18 cellular contexts compared by ENCODE assay signal in genomic region chr2:200913654-200914053, GRCh38. TPM values are rescaled to one million over a fixed set of nuclear protein-coding genes. Genes with fewer than 3 reads are reported as not detected.
A peak's percentile ranks its signal among the peaks of the same experiment; 100 is the strongest.
DNase-seq lines count a peak whose midpoint lies in the region; TF ChIP-seq lines count a peak whose summit lies in the region.
"Had no signal": no experiment of that assay in that cellular context is flagged by ENCODE, and none has a peak within 500 bp of the region (broad histone marks: within the 10 kb centered on the region; RNA-seq: fewer than 3 reads in every experiment).

No MANE protein-coding gene starts in this region.

- intact Hi-C loops in PC-9 (cut with micrococcal nuclease; ENCODE audit: unreplicated experiment): no loop called here

- no peak overlapping the region for H2AK5ac ChIP-seq in trophoblast cell (ENCODE audit: low read length)

- no peak overlapping the region for H2BK5ac ChIP-seq in trophoblast cell (ENCODE audit: low read depth, low read length, poor library complexity)

- POLR2A ChIA-PET in PC-9 (lab: Charles Lee; ENCODE audit: unreplicated experiment): no interaction called here

- no peaks in the 10 kb centered on the region for H3K79me1 ChIP-seq in trophoblast cell (ENCODE audit: low read length)

- no peak overlapping the region for H4K12ac ChIP-seq in trophoblast cell (ENCODE audit: low read depth, low read length)

- peak overlapping the region; percentile 7 for H3K27ac Mint-ChIP-seq in T-helper 2 cell treated with Interferon-gamma antibody and Interleukin-4, amounts not matched to agents 5 μg/mL and 100 μg/mL, for 36 hours

- no peak overlapping the region for H4K8ac ChIP-seq in trophoblast cell (ENCODE audit: low read depth, low read length)

- H3K4ac ChIP-seq in trophoblast cell (ENCODE audit: low read depth, low read length): no peak overlapping the region

- no peaks in the 10 kb centered on the region for H3K9me3 Mint-ChIP-seq in T-helper 2 cell treated with Interferon-gamma antibody and Interleukin-4, amounts not matched to agents 5 μg/mL and 100 μg/mL, for 36 hours
- H3K9me3 Mint-ChIP-seq: stimulated activated naive CD8-positive, alpha-beta T cell treated with anti-CD3 and anti-CD28 coated beads, Interleukin-15, amount 100 ng/mL, for 72 hours had no signal

- H4K20me1 ChIP-seq in PC-9 (ENCODE audit: insufficient read depth): no peaks in the 10 kb centered on the region

- no peak overlapping the region for H3K18ac ChIP-seq in trophoblast cell (ENCODE audit: low read length)

- H3K27ac ChIP-seq in trophoblast cell (ENCODE audit: low read depth, low read length) (no peak overlapping the region), PC-9 (no peak overlapping the region)
- H3K27ac ChIP-seq: 22Rv1, breast epithelium, skin epidermis had no signal

- H3F3A ChIP-seq in PC-9 (ENCODE audit: insufficient read depth, low read depth): peaks cover 23% of the 10 kb centered on the region; the same call in 1 of the 2 replicates

- no peak overlapping the region for H2BK12ac ChIP-seq in trophoblast cell (ENCODE audit: low read length)

- H3K4me2 ChIP-seq in trophoblast cell (ENCODE audit: low read length): no peak overlapping the region
- H3K4me2 ChIP-seq in PC-9: no peak overlapping the region

- no peak overlapping the region for H2BK120ac ChIP-seq in trophoblast cell (ENCODE audit: insufficient read depth, low read length, poor library complexity)

- no peak overlapping the region for H3K4me3 Mint-ChIP-seq in T-helper 2 cell treated with Interferon-gamma antibody and Interleukin-4, amounts not matched to agents 5 μg/mL and 100 μg/mL, for 36 hours
- H3K4me3 Mint-ChIP-seq: stimulated activated naive CD8-positive, alpha-beta T cell treated with anti-CD3 and anti-CD28 coated beads, Interleukin-15, amount 100 ng/mL, for 72 hours had no signal

- CTCF ChIA-PET in PC-9 (lab: Charles Lee): no interaction called here

- no TSS peak for BruUV-seq in PC-9 (replicated peaks; lab: Mats Ljungman, UMichigan)

- no peaks in the 10 kb centered on the region for H3K79me2 ChIP-seq in trophoblast cell (ENCODE audit: control insufficient read depth, insufficient read depth, low read length, poor library complexity)
- H3K79me2 ChIP-seq in PC-9 (ENCODE audit: low read depth): no peaks in the 10 kb centered on the region

- no peak overlapping the region for H2AFZ ChIP-seq in trophoblast cell (ENCODE audit: insufficient read depth, low read length, poor library complexity)
- H2AFZ ChIP-seq in PC-9: no peak overlapping the region

- no peaks in the 10 kb centered on the region for H3K9me2 ChIP-seq in PC-9 (ENCODE audit: insufficient read depth)

- no peak overlapping the region for H3K4me3 ChIP-seq in trophoblast cell (ENCODE audit: low read depth, low read length)
- H3K4me3 ChIP-seq in PC-9: no peak overlapping the region
- H3K4me3 ChIP-seq: breast epithelium, skin epidermis had no signal

- peaks cover 49% of the 10 kb centered on the region for H3K36me3 Mint-ChIP-seq in T-helper 2 cell treated with Interferon-gamma antibody and Interleukin-4, amounts not matched to agents 5 μg/mL and 100 μg/mL, for 36 hours (ENCODE audit: low read depth)

- H3K9me3 ChIP-seq in trophoblast cell (ENCODE audit: insufficient read depth, low read depth, low read length) (no peaks in the 10 kb centered on the region), PC-9 (ENCODE audit: insufficient read depth, low read depth) (no peaks in the 10 kb centered on the region)
- H3K9me3 ChIP-seq: breast epithelium had no signal

- H3K23ac ChIP-seq in trophoblast cell (ENCODE audit: low read length): no peak overlapping the region

- in situ Hi-C loops in GM13976 (cut with MboI; ENCODE audit: low sequenced_read_pairs, unreplicated experiment): no loop called here

- H3K36me3 ChIP-seq in trophoblast cell (ENCODE audit: control insufficient read depth in 1 of 2, insufficient read depth in 2 of 2, low read length in 2 of 2) (peaks cover 20 to 31% of the 10 kb centered on the region in 2 experiments), PC-9 (ENCODE audit: low read depth) (peaks cover 10% of the 10 kb centered on the region; the same call in 1 of the 2 replicates)

- no peak overlapping the region for H4K91ac ChIP-seq in trophoblast cell (ENCODE audit: low read depth, low read length)

- H3K27me3 ChIP-seq in trophoblast cell (ENCODE audit: insufficient read depth, low read length): no peaks in the 10 kb centered on the region
- no peaks in the 10 kb centered on the region for H3K27me3 ChIP-seq in PC-9 (ENCODE audit: insufficient read depth, low read depth)
- H3K27me3 ChIP-seq: breast epithelium had no signal

- TF ChIP-seq CTCF in PC-9 (conservative IDR thresholded peaks at IDR 0.05): no peak
- no peak for TF ChIP-seq CTCF in GM13976 (IDR thresholded peaks at IDR 0.05; ENCODE audit: borderline replicate concordance, control extremely low read depth, extremely low read depth, insufficient read depth, missing control alignments)

- no peaks in the 10 kb centered on the region for H3K27me3 Mint-ChIP-seq in T-helper 2 cell treated with Interferon-gamma antibody and Interleukin-4, amounts not matched to agents 5 μg/mL and 100 μg/mL, for 36 hours (ENCODE audit: low read depth)
- H3K27me3 Mint-ChIP-seq: stimulated activated naive CD8-positive, alpha-beta T cell treated with anti-CD3 and anti-CD28 coated beads, Interleukin-15, amount 100 ng/mL, for 72 hours had no signal

- DNase-seq in T-helper 2 cell treated with Interferon-gamma antibody and Interleukin-4, amounts not matched to agents 5 μg/mL and 100 μg/mL, for 36 hours (ENCODE audit: low spot score): no peak
- no peak for DNase-seq in T-helper 2 cell
- DNase-seq in M059J (ENCODE audit: low read depth): peak; percentile 43
- DNase-seq in dermis blood vessel endothelial cell: peak; percentile 7
- DNase-seq in trophoblast cell: peak; percentile 21 to 45
- no peak for DNase-seq in inferior parietal cortex (ENCODE audit: extremely low spot score)
- no peak for DNase-seq in PC-9
- no peak for DNase-seq in GM13976 (ENCODE audit: low spot score)
- DNase-seq: activated CD4-positive, alpha-beta T cell treated with anti-CD3 and anti-CD28 coated beads, Interleukin-2, amount 50 U/mL, for 1 hour; hypothalamus; Kasumi-1; NCI-H2029; NCI-H526 treated with DMSO at 0.1 percent for 48 hours; RPMI8226; stimulated activated naive CD8-positive, alpha-beta T cell treated with anti-CD3 and anti-CD28 coated beads, Interleukin-15, amount 100 ng/mL, for 72 hours had no signal

- no peak overlapping the region for H3K14ac ChIP-seq in trophoblast cell (ENCODE audit: low read length)

- peaks cover 2% of the 10 kb centered on the region for H3K4me1 Mint-ChIP-seq in T-helper 2 cell treated with Interferon-gamma antibody and Interleukin-4, amounts not matched to agents 5 μg/mL and 100 μg/mL, for 36 hours (ENCODE audit: low read depth)
- H3K4me1 Mint-ChIP-seq: stimulated activated naive CD8-positive, alpha-beta T cell treated with anti-CD3 and anti-CD28 coated beads, Interleukin-15, amount 100 ng/mL, for 72 hours had no signal

- no peak overlapping the region for H3K9ac ChIP-seq in trophoblast cell (ENCODE audit: low read length)

- H3K4me1 ChIP-seq in trophoblast cell (ENCODE audit: control insufficient read depth in 1 of 2, insufficient read depth in 2 of 2, low read length in 2 of 2) (no peaks in the 10 kb centered on the region), PC-9 (replicated peaks; ENCODE audit: insufficient read depth) (no peaks in the 10 kb centered on the region)
- H3K4me1 ChIP-seq: breast epithelium had no signal

RNA-seq across cellular contexts. Expression of gene NIF3L1, which starts 24.5 kb away (rescaled TPM):
- 36.8 and 50.9 TPM in 2 replicates for total RNA-seq in M059J (2014; rRNA removed; shearing (Covaris generic))
- total RNA-seq in dermis blood vessel endothelial cell (10.9 and 17.5 TPM in 2 replicates), PC-9 (2021) (27.3 and 45.6 TPM in 2 replicates)
- 32.7 and 34.8 TPM in 2 replicates for polyA plus RNA-seq in trophoblast cell (2013)

RNA-seq across cellular contexts. Expression of gene PPIL3, which starts 24.8 kb away (rescaled TPM):
- 54.7 and 56.8 TPM in 2 replicates for total RNA-seq in M059J (2014; rRNA removed; shearing (Covaris generic))
- total RNA-seq in dermis blood vessel endothelial cell: 18.9 and 20.6 TPM in 2 replicates
- 34.5 and 35.8 TPM in 2 replicates for polyA plus RNA-seq in trophoblast cell (2013)
- 41.0 and 49.0 TPM in 2 replicates for total RNA-seq in PC-9 (2021)

RNA-seq across cellular contexts. Expression of gene CLK1, which starts 49.2 kb away (rescaled TPM):
- total RNA-seq in M059J (2014; rRNA removed; shearing (Covaris generic)): 26.8 and 40.0 TPM in 2 replicates
- 75.5 and 84.7 TPM in 2 replicates for total RNA-seq in dermis blood vessel endothelial cell
- polyA plus RNA-seq in trophoblast cell (2013): 81.4 and 91.6 TPM in 2 replicates
- 38.5 and 57.0 TPM in 2 replicates for total RNA-seq in PC-9 (2021)

RNA-seq across cellular contexts. Expression of gene ORC2, which starts 49.8 kb away (rescaled TPM):
- total RNA-seq in M059J (2014; rRNA removed; shearing (Covaris generic)): 10.0 and 14.3 TPM in 2 replicates
- total RNA-seq in dermis blood vessel endothelial cell (19.7 and 25.5 TPM in 2 replicates), PC-9 (2021) (34.0 and 43.3 TPM in 2 replicates)
- 15.5 and 16.4 TPM in 2 replicates for polyA plus RNA-seq in trophoblast cell (2013)

Comparison
In these comparisons a context has a peak if more than half of its experiments do, and no peak if none do; other contexts are left out.
1. DNase-seq: peak in M059J (single experiment), dermis blood vessel endothelial cell (single experiment) and trophoblast cell (2 of 2); none in T-helper 2 cell treated with Interferon-gamma antibody and Interleukin-4, amounts not matched to agents 5 μg/mL and 100 μg/mL, for 36 hours (single experiment), T-helper 2 cell (0 of 5), inferior parietal cortex (single experiment), PC-9 (0 of 2) and GM13976 (single experiment).